ENCODE assay signal across 22 cellular contexts in genomic region chrY:21082639-21083038, GRCh38.
DNase-seq lines count a peak whose midpoint lies in the region; ATAC-seq and TF ChIP-seq lines count a peak whose summit lies in the region.
"Had no signal": no experiment of that assay in that cellular context is flagged by ENCODE, and none has a peak within 500 bp of the region (broad histone marks: within the 10 kb centered on the region; RNA-seq: fewer than 3 reads in every experiment).

No MANE protein-coding gene starts in this region.

- no peaks in the 10 kb centered on the region for H3K27me3 ChIP-seq in CD8-positive, alpha-beta T cell (ENCODE audit: insufficient read depth, low read length)
- no peaks in the 10 kb centered on the region for H3K27me3 ChIP-seq in neutrophil
- H3K27me3 ChIP-seq: BLaER1 had no signal

- H3K9me3 Mint-ChIP-seq in activated CD8-positive, alpha-beta T cell treated with anti-CD3 and anti-CD28 coated beads for 36 hours, result peaks cover 4% of the 10 kb centered on the region
- H3K9me3 Mint-ChIP-seq in activated CD8-positive, alpha-beta T cell treated with anti-CD3 and anti-CD28 coated beads, Interleukin-2, amount 10 ng/mL, durations not matched to agents 7 days and 5 days (ENCODE audit: insufficient read depth), result no peaks in the 10 kb centered on the region
- H3K9me3 Mint-ChIP-seq in CD8-positive, alpha-beta T cell, result peaks cover 9% of the 10 kb centered on the region
- H3K9me3 Mint-ChIP-seq: H9 had no signal

- H3K27ac Mint-ChIP-seq in activated CD8-positive, alpha-beta T cell treated with anti-CD3 and anti-CD28 coated beads for 36 hours, result no peak overlapping the region
- H3K27ac Mint-ChIP-seq in activated CD8-positive, alpha-beta T cell treated with anti-CD3 and anti-CD28 coated beads, Interleukin-2, amount 10 ng/mL, durations not matched to agents 7 days and 5 days, result no peak overlapping the region
- peak overlapping the region; percentile 49 for H3K27ac Mint-ChIP-seq in CD8-positive, alpha-beta T cell
- H3K27ac Mint-ChIP-seq: B cell; CD4-positive, CD25-positive, alpha-beta regulatory T cell; CD8-positive, alpha-beta memory T cell; GM23338; H9 had no signal

- H3K36me3 Mint-ChIP-seq in activated CD8-positive, alpha-beta T cell treated with anti-CD3 and anti-CD28 coated beads for 36 hours (ENCODE audit: low read depth), result no peaks in the 10 kb centered on the region
- peaks cover 5% of the 10 kb centered on the region for H3K36me3 Mint-ChIP-seq in activated CD8-positive, alpha-beta T cell treated with anti-CD3 and anti-CD28 coated beads, Interleukin-2, amount 10 ng/mL, durations not matched to agents 7 days and 5 days (ENCODE audit: low read depth)
- peaks cover 2% of the 10 kb centered on the region for H3K36me3 Mint-ChIP-seq in CD8-positive, alpha-beta T cell
- H3K36me3 Mint-ChIP-seq: CD4-positive, CD25-positive, alpha-beta regulatory T cell; CD8-positive, alpha-beta memory T cell had no signal

- intact Hi-C loops in activated CD8-positive, alpha-beta T cell treated with anti-CD3 and anti-CD28 coated beads for 36 hours (cut with micrococcal nuclease), result no loop called here
- intact Hi-C loops in CD8-positive, alpha-beta T cell (cut with DNase I, micrococcal nuclease), result no loop called here

- peak; percentile 39 to 52 for ATAC-seq in activated CD4-positive, CD25-positive, alpha-beta regulatory T cell treated with anti-CD3 and anti-CD28 coated beads, Interleukin-2, amount 50 U/mL, for 24 hours
- peak; percentile 42 for ATAC-seq in activated CD8-positive, alpha-beta T cell treated with anti-CD3 and anti-CD28 coated beads for 36 hours
- no peak for ATAC-seq in activated CD8-positive, alpha-beta T cell treated with anti-CD3 and anti-CD28 coated beads, Interleukin-2, amount 10 ng/mL, durations not matched to agents 7 days and 5 days
- ATAC-seq in CD8-positive, alpha-beta T cell, result no peak
- ATAC-seq in GM19023 (IDR thresholded peaks at IDR 0.05; ENCODE audit: unreplicated experiment), result no peak
- ATAC-seq: GM12878, GM23338, HCT116 had no signal

- H3K4me1 ChIP-seq in CD8-positive, alpha-beta T cell (ENCODE audit: insufficient read depth, low read length), result no peaks in the 10 kb centered on the region
- peaks cover 0 to 64% of the 10 kb centered on the region in 2 experiments for H3K4me1 ChIP-seq in neutrophil (ENCODE audit: control insufficient read depth in 1 of 2, insufficient read depth in 1 of 2, low read depth in 1 of 2, low read length in 1 of 2)
- H3K4me1 ChIP-seq: BLaER1 had no signal

- no peaks in the 10 kb centered on the region for H3K36me3 ChIP-seq in CD8-positive, alpha-beta T cell (ENCODE audit: insufficient read depth, low read length)
- no peaks in the 10 kb centered on the region for H3K36me3 ChIP-seq in neutrophil
- H3K36me3 ChIP-seq: BLaER1 had no signal

- H3K27me3 Mint-ChIP-seq in activated CD8-positive, alpha-beta T cell treated with anti-CD3 and anti-CD28 coated beads for 36 hours, result no peaks in the 10 kb centered on the region
- no peaks in the 10 kb centered on the region for H3K27me3 Mint-ChIP-seq in activated CD8-positive, alpha-beta T cell treated with anti-CD3 and anti-CD28 coated beads, Interleukin-2, amount 10 ng/mL, durations not matched to agents 7 days and 5 days (ENCODE audit: low read depth)
- H3K27me3 Mint-ChIP-seq in CD8-positive, alpha-beta T cell (ENCODE audit: low read depth), result no peaks in the 10 kb centered on the region
- H3K27me3 Mint-ChIP-seq: B cell; CD4-positive, CD25-positive, alpha-beta regulatory T cell; CD8-positive, alpha-beta memory T cell had no signal

- no peak for DNase-seq in activated CD4-positive, CD25-positive, alpha-beta regulatory T cell treated with anti-CD3 and anti-CD28 coated beads, Interleukin-2, amount 50 U/mL, for 72 hours
- no peak for DNase-seq in activated CD8-positive, alpha-beta T cell treated with anti-CD3 and anti-CD28 coated beads for 36 hours
- DNase-seq in activated CD8-positive, alpha-beta T cell treated with anti-CD3 and anti-CD28 coated beads, Interleukin-2, amount 10 ng/mL, durations not matched to agents 7 days and 5 days, result no peak
- DNase-seq in CD8-positive, alpha-beta T cell, result no peak
- DNase-seq in NCI-H1092 treated with DMSO at 0.1 percent for 48 hours (lab: John Stamatoyannopoulos, UW), result no peak
- DNase-seq: CD4-positive, CD25-positive, alpha-beta regulatory T cell; CD8-positive, alpha-beta memory T cell; DMS 273 treated with DMSO at 0.1 percent for 48 hours; DMS79; EL; GDM1; H9 had no signal

- POLR2A ChIA-PET in activated CD8-positive, alpha-beta T cell treated with anti-CD3 and anti-CD28 coated beads for 36 hours (lab: Charles Lee), result no interaction called here
- POLR2A ChIA-PET in activated CD8-positive, alpha-beta T cell treated with anti-CD3 and anti-CD28 coated beads, Interleukin-2, amount 10 ng/mL, durations not matched to agents 7 days and 5 days (lab: Charles Lee), result no interaction called here
- POLR2A ChIA-PET in CD8-positive, alpha-beta T cell (lab: Charles Lee), result no interaction called here

- H3K9me3 ChIP-seq in CD8-positive, alpha-beta T cell (ENCODE audit: low read length), result no peaks in the 10 kb centered on the region
- no peaks in the 10 kb centered on the region for H3K9me3 ChIP-seq in neutrophil
- H3K9me3 ChIP-seq: BLaER1 had no signal

- H3K4me1 Mint-ChIP-seq in activated CD8-positive, alpha-beta T cell treated with anti-CD3 and anti-CD28 coated beads for 36 hours (ENCODE audit: low read depth), result peaks cover 2% of the 10 kb centered on the region
- peaks cover 2% of the 10 kb centered on the region for H3K4me1 Mint-ChIP-seq in activated CD8-positive, alpha-beta T cell treated with anti-CD3 and anti-CD28 coated beads, Interleukin-2, amount 10 ng/mL, durations not matched to agents 7 days and 5 days (ENCODE audit: low read depth)
- no peaks in the 10 kb centered on the region for H3K4me1 Mint-ChIP-seq in CD8-positive, alpha-beta T cell (ENCODE audit: low read depth)
- H3K4me1 Mint-ChIP-seq: B cell; CD4-positive, CD25-positive, alpha-beta regulatory T cell; CD8-positive, alpha-beta memory T cell; GM23338; H9 had no signal

- H3K4me3 Mint-ChIP-seq in activated CD8-positive, alpha-beta T cell treated with anti-CD3 and anti-CD28 coated beads for 36 hours, result no peak overlapping the region
- no peak overlapping the region for H3K4me3 Mint-ChIP-seq in activated CD8-positive, alpha-beta T cell treated with anti-CD3 and anti-CD28 coated beads, Interleukin-2, amount 10 ng/mL, durations not matched to agents 7 days and 5 days
- H3K4me3 Mint-ChIP-seq in CD8-positive, alpha-beta T cell, result no peak overlapping the region
- H3K4me3 Mint-ChIP-seq: B cell; CD4-positive, CD25-positive, alpha-beta regulatory T cell; CD8-positive, alpha-beta memory T cell; GM23338; H9 had no signal

- no peak overlapping the region for H3K4me3 ChIP-seq in CD8-positive, alpha-beta T cell (ENCODE audit: low read depth, low read length)
- H3K4me3 ChIP-seq in neutrophil (ENCODE audit: low read depth in 1 of 2, low read length in 1 of 2), result no peak overlapping the region
- H3K4me3 ChIP-seq: BLaER1, GM12878, GM23338 had no signal

- TF ChIP-seq CTCF in activated CD8-positive, alpha-beta T cell treated with anti-CD3 and anti-CD28 coated beads for 36 hours (IDR thresholded peaks at IDR 0.05), result no peak
- no peak for TF ChIP-seq CTCF in CD8-positive, alpha-beta T cell (IDR thresholded peaks at IDR 0.05)
- TF ChIP-seq CTCF in neutrophil (IDR thresholded peaks at IDR 0.05), result no peak

- CTCF ChIA-PET in activated CD8-positive, alpha-beta T cell treated with anti-CD3 and anti-CD28 coated beads for 36 hours (lab: Charles Lee), result no interaction called here
- CTCF ChIA-PET in activated CD8-positive, alpha-beta T cell treated with anti-CD3 and anti-CD28 coated beads, Interleukin-2, amount 10 ng/mL, durations not matched to agents 7 days and 5 days (lab: Charles Lee), result no interaction called here
- CTCF ChIA-PET in CD8-positive, alpha-beta T cell (lab: Charles Lee), result no interaction called here

- H3K27ac ChIP-seq in CD8-positive, alpha-beta T cell (ENCODE audit: low read depth, low read length), result no peak overlapping the region
- peak overlapping the region; percentile 93 for H3K27ac ChIP-seq in neutrophil
- H3K27ac ChIP-seq: 22Rv1, BLaER1, C4-2B had no signal

Comparison
In these comparisons a context has a peak if more than half of its experiments do, and no peak if none do; other contexts are left out.
1. ATAC-seq: peak in activated CD4-positive, CD25-positive, alpha-beta regulatory T cell treated with anti-CD3 and anti-CD28 coated beads, Interleukin-2, amount 50 U/mL, for 24 hours (2 of 2) and activated CD8-positive, alpha-beta T cell treated with anti-CD3 and anti-CD28 coated beads for 36 hours (single experiment); none in activated CD8-positive, alpha-beta T cell treated with anti-CD3 and anti-CD28 coated beads, Interleukin-2, amount 10 ng/mL, durations not matched to agents 7 days and 5 days (single experiment), CD8-positive, alpha-beta T cell (single experiment) and GM19023 (single experiment).